ENCODE assay signal across 1 cellular context in genomic region chr9:1941989-1942388, GRCh38.
TF ChIP-seq lines count a peak whose summit lies in the region.

No MANE protein-coding gene starts in this region.

TF ChIP-seq in WTC11, 78 proteins besides CTCF, POLR2A, EP300 and RAD21 (continued from another document):
- TF ChIP-seq PREB (CRISPR knock-in tag; IDR thresholded peaks at IDR 0.05; ENCODE audit: borderline replicate concordance): no peak
